8 cellular contexts compared by ENCODE assay signal in genomic region chr17:16491703-16492612, GRCh38. TPM values are rescaled to one million over a fixed set of nuclear protein-coding genes. Genes with fewer than 3 reads are reported as not detected.
DNase-seq lines count a peak whose midpoint lies in the region; ATAC-seq, FAIRE-seq and TF ChIP-seq lines count a peak whose summit lies in the region.

LRRC75A (minus strand) TSS chr17:16492193; CDS start chr17:16491990, 203 bp downstream.

- H3K9ac ChIP-seq in endothelial cell of umbilical vein (replicated peaks; ENCODE audit: extremely low read depth, insufficient read depth, low read length) = no peak within 1 kb of the TSS

- BruUV-seq in endothelial cell of umbilical vein (replicated peaks; lab: Mats Ljungman, UMichigan) = no TSS peak

- CTCF ChIA-PET in endothelial cell of umbilical vein (lab: Charles Lee) = interaction anchor here (0.7 to 3.9 kb wide), 8 partner anchors 14 to 44 kb away, joined by 3 to 20 read pairs (median 6); no protein-coding TSS in a partner anchor

- peak within 1 kb of the TSS; percentile 67 for H3K4me2 ChIP-seq in endothelial cell of umbilical vein (ENCODE audit: insufficient read depth, low read length)

- dilution Hi-C loops in endothelial cell of umbilical vein (cut with MboI; ENCODE audit: extremely low pct_ligation_motif_present, low sequenced_read_pairs) = no loop called here

- intact Hi-C loops in endothelial cell of umbilical vein (cut with micrococcal nuclease) = no loop called here

- no peaks in the 10 kb centered on the region for H3K79me2 ChIP-seq in endothelial cell of umbilical vein (ENCODE audit: control insufficient read depth, insufficient read depth, low read length)

- peaks cover 15% of the 10 kb centered on the region for H3K4me1 ChIP-seq in endothelial cell of umbilical vein (ENCODE audit: control insufficient read depth, extremely low read depth, insufficient read depth, low read length)

- H4K20me1 ChIP-seq in endothelial cell of umbilical vein (replicated peaks; ENCODE audit: control insufficient read depth, extremely low read depth, insufficient read depth, low read length) = no peaks in the 10 kb centered on the region

- peak within 1 kb of the TSS; percentile 8 to 47 (median 14) for H3K4me3 ChIP-seq in endothelial cell of umbilical vein (replicated peaks in 1 of 3; ENCODE audit: insufficient read depth in 1 of 3, low read depth in 1 of 3, low read length in 3 of 3)

- TF ChIP-seq POLR2A in endothelial cell of umbilical vein (IDR thresholded peaks at IDR 0.05; ENCODE audit: low read depth, low read length) = no peak

- H3K9me3 ChIP-seq in endothelial cell of umbilical vein (replicated peaks; ENCODE audit: control insufficient read depth, insufficient read depth, low read length) = no peaks in the 10 kb centered on the region

- FAIRE-seq in endothelial cell of umbilical vein (lab: Jason Lieb, UNC) = no peak

- no peaks in the 10 kb centered on the region for H3K36me3 ChIP-seq in endothelial cell of umbilical vein (ENCODE audit: control insufficient read depth in 2 of 2, extremely low read depth in 1 of 2, insufficient read depth in 2 of 2, low read length in 2 of 2)

- peak within 1 kb of the TSS; percentile 71 for H2AFZ ChIP-seq in endothelial cell of umbilical vein (ENCODE audit: low read depth, low read length)

- peaks cover 24 to 33% of the 10 kb centered on the region in 2 experiments for H3K27me3 ChIP-seq in endothelial cell of umbilical vein (ENCODE audit: control insufficient read depth in 2 of 2, insufficient read depth in 2 of 2, low read length in 2 of 2)

- H3K9me1 ChIP-seq in endothelial cell of umbilical vein (replicated peaks; ENCODE audit: control insufficient read depth, extremely low read depth, insufficient read depth, low read length) = no peaks in the 10 kb centered on the region

- POLR2A ChIA-PET in endothelial cell of umbilical vein (lab: Charles Lee) = no interaction called here

- TF ChIP-seq CTCF in endothelial cell of umbilical vein (IDR thresholded peaks at IDR 0.05; ENCODE audit: extremely low read depth in 1 of 2, insufficient read depth in 1 of 2, low read depth in 1 of 2, low read length in 2 of 2) = peak in 1 of 2 donors; percentile 27

- DNase-seq in NCI-H1436 (lab: John Stamatoyannopoulos, UW) (peak; percentile 38), NCI-H1436 treated with DMSO at 0.1 percent for 48 hours (lab: John Stamatoyannopoulos, UW) (no peak), NCI-H146 treated with DMSO at 0.1 percent for 48 hours (lab: John Stamatoyannopoulos, UW; ENCODE audit: unreplicated experiment) (peak; percentile 11), endothelial cell of umbilical vein (ENCODE audit: low read depth, low spot score) (peak; percentile 33), mucosa of gallbladder (ENCODE audit: low spot score) (peak; percentile 30)
- peak; percentile 84 for DNase-seq in activated CD8-positive, alpha-beta memory T cell treated with anti-CD3 and anti-CD28 coated beads for 24 hours
- DNase-seq in stimulated activated CD8-positive, alpha-beta memory T cell treated with anti-CD3 and anti-CD28 coated beads, Interleukin-4, amount 100 ng/mL, for 24 hours (ENCODE audit: low read depth) = peak; percentile 45

- ATAC-seq in HG02610 (IDR thresholded peaks at IDR 0.05; ENCODE audit: unreplicated experiment) = no peak

- H3K27ac ChIP-seq in endothelial cell of umbilical vein (ENCODE audit: insufficient read depth, low read depth, low read length) = no peak within 1 kb of the TSS

TF ChIP-seq in endothelial cell of umbilical vein, 7 proteins besides CTCF, POLR2A, EP300 and RAD21:
- no peak for TF ChIP-seq MAX (IDR thresholded peaks at IDR 0.05; ENCODE audit: insufficient read depth, insufficient read length)
- TF ChIP-seq GATA2 (IDR thresholded peaks at IDR 0.05; ENCODE audit: insufficient read depth, insufficient read length, low read depth, low read length) = no peak
- TF ChIP-seq JUN (IDR thresholded peaks at IDR 0.05; ENCODE audit: borderline replicate concordance, insufficient read depth, insufficient read length, low read depth) = no peak
- TF ChIP-seq MYC (IDR thresholded peaks at IDR 0.05; ENCODE audit: low read depth, low read length) = no peak
- TF ChIP-seq POLR2AphosphoS5 (IDR thresholded peaks at IDR 0.05; ENCODE audit: insufficient read depth, low read depth, low read length) = no peak
- TF ChIP-seq FOS (IDR thresholded peaks at IDR 0.05; ENCODE audit: borderline replicate concordance, insufficient read depth, low read length) = no peak
- TF ChIP-seq EZH2 (IDR thresholded peaks at IDR 0.05; ENCODE audit: borderline replicate concordance, low read depth, low read length, severe bottlenecking) = no peak

RNA-seq across cellular contexts. Expression of gene LRRC75A, which starts in this region (rescaled TPM):
- total RNA-seq in endothelial cell of umbilical vein = 2.9 and 3.7 TPM in 2 replicates
- polyA plus RNA-seq in endothelial cell of umbilical vein = 6.1 and 8.1 TPM in 2 replicates
- polyA plus RNA-seq in endothelial cell of umbilical vein (2011; cell fraction: cytosol; rRNA removed) = 4.3 and 5.4 TPM in 2 replicates
- polyA plus RNA-seq in endothelial cell of umbilical vein (2011; cell fraction: nucleus; rRNA removed) = 5.9 and 6.9 TPM in 2 replicates
- 1.5 and 3.1 TPM in 2 replicates for polyA plus RNA-seq in endothelial cell of umbilical vein (2012)
- polyA minus RNA-seq in endothelial cell of umbilical vein = 4.6 and 5.7 TPM in 2 replicates
- 0.92 TPM for polyA minus RNA-seq in endothelial cell of umbilical vein (2011; cell fraction: cytosol; rRNA and poly(A)+ RNA removed)
- polyA minus RNA-seq in endothelial cell of umbilical vein (2011; cell fraction: nucleus; rRNA and poly(A)+ RNA removed) = 3.8 and 7.3 TPM in 2 replicates
- 7.0 TPM for total RNA-seq in mucosa of gallbladder
